ENCODE assay signal across 1 cellular context in genomic region chr14:22897357-22897756, GRCh38.
A peak's percentile ranks its signal among the peaks of the same experiment; 100 is the strongest.
TF ChIP-seq lines count a peak whose summit lies in the region.

No MANE protein-coding gene starts in this region.

TF ChIP-seq in K562, 482 proteins besides CTCF, POLR2A, EP300 and RAD21 (continued from another document and continues in another):
- TF ChIP-seq CREB5 (CRISPR knock-in tag; IDR thresholded peaks at IDR 0.05) (no peak), EWSR1 (IDR thresholded peaks at IDR 0.05; ENCODE audit: borderline replicate concordance, low read depth, partially characterized antibody) (no peak), SMAD3 (CRISPR knock-in tag; conservative IDR thresholded peaks at IDR 0.05) (no peak), XRCC4 (IDR thresholded peaks at IDR 0.05; ENCODE audit: extremely low read depth, insufficient read depth, insufficient read length) (no peak), POLR3G (IDR thresholded peaks at IDR 0.05; ENCODE audit: extremely low read depth, insufficient read length, insufficient replicate concordance) (no peak), CBX3 (IDR thresholded peaks at IDR 0.05; ENCODE audit: borderline replicate concordance in 1 of 2, low read length in 2 of 2) (peak in 1 of 2 experiments; percentile 66; a peak in 1 of 3 replicates), ZSCAN29 (IDR thresholded peaks at IDR 0.05) (no peak), JUNB (CRISPR knock-in tag; conservative IDR thresholded peaks at IDR 0.05) (no peak), DPF2 (IDR thresholded peaks at IDR 0.05) (peak; percentile 92), FOXK2 (conservative IDR thresholded peaks at IDR 0.05 in 1 of 2, IDR thresholded peaks at IDR 0.05 in 1 of 2; ENCODE audit: low read depth in 2 of 2) (0 out of 4 replicates have a peak, but pooled peaks of 1 of the 2 experiments have one; percentile 32), TFAP4 (CRISPR knock-in tag; IDR thresholded peaks at IDR 0.05; ENCODE audit: borderline replicate concordance) (no peak), ZNF444 (CRISPR knock-in tag; IDR thresholded peaks at IDR 0.05) (no peak), JUN (IDR thresholded peaks at IDR 0.05; ENCODE audit: borderline replicate concordance, low read depth, low read length) (no peak; the same call in 1 of the 2 replicates), JUN (CRISPR knock-in tag; IDR thresholded peaks at IDR 0.05; ENCODE audit: borderline replicate concordance) (no peak), TAF15 (IDR thresholded peaks at IDR 0.05; ENCODE audit: low read depth, low read length) (no peak), HDAC8 (tag; IDR thresholded peaks at IDR 0.05) (no peak), SPI1 (IDR thresholded peaks at IDR 0.05; ENCODE audit: borderline replicate concordance, low read depth, low read length) (peak; percentile 45; the same call in 1 of the 2 replicates), ZNF592 (IDR thresholded peaks at IDR 0.05) (peak; percentile 89), RFX7 (CRISPR knock-in tag; IDR thresholded peaks at IDR 0.05) (no peak), KLF16 (IDR thresholded peaks at IDR 0.05) (peak; percentile 86), MEF2D (tag; conservative IDR thresholded peaks at IDR 0.05; ENCODE audit: low read depth) (no peak), ZFPM2 (CRISPR knock-in tag; IDR thresholded peaks at IDR 0.05) (no peak), ZNF696 (CRISPR knock-in tag; conservative IDR thresholded peaks at IDR 0.05) (no peak), ZNF57 (CRISPR knock-in tag; IDR thresholded peaks at IDR 0.05) (no peak), BCOR (IDR thresholded peaks at IDR 0.05) (peak; percentile 63; the same call in 1 of the 2 replicates), CTBP1 (IDR thresholded peaks at IDR 0.05; ENCODE audit: borderline replicate concordance) (peak; percentile 61), ZNF217 (CRISPR knock-in tag; IDR thresholded peaks at IDR 0.05) (no peak), GATAD2B (IDR thresholded peaks at IDR 0.05; ENCODE audit: borderline replicate concordance) (peak; percentile 81), MBD2 (IDR thresholded peaks at IDR 0.05; ENCODE audit: borderline replicate concordance, low read depth) (no peak), SAFB (IDR thresholded peaks at IDR 0.05; ENCODE audit: borderline replicate concordance, low read depth, low read length) (no peak), ZNF785 (CRISPR knock-in tag; IDR thresholded peaks at IDR 0.05) (no peak), NEUROD1 (IDR thresholded peaks at IDR 0.05; ENCODE audit: borderline replicate concordance, low read depth, low read length, partially characterized antibody) (no peak), RBBP5 (IDR thresholded peaks at IDR 0.05; ENCODE audit: borderline replicate concordance, insufficient read depth, low read length, poor library complexity, severe bottlenecking) (no peak), FUS (optimal IDR thresholded peaks at IDR 0.05; ENCODE audit: low read depth, low read length) (no peak), STAT5B (CRISPR knock-in tag; IDR thresholded peaks at IDR 0.05) (no peak)
- TF ChIP-seq, protein P1, sequence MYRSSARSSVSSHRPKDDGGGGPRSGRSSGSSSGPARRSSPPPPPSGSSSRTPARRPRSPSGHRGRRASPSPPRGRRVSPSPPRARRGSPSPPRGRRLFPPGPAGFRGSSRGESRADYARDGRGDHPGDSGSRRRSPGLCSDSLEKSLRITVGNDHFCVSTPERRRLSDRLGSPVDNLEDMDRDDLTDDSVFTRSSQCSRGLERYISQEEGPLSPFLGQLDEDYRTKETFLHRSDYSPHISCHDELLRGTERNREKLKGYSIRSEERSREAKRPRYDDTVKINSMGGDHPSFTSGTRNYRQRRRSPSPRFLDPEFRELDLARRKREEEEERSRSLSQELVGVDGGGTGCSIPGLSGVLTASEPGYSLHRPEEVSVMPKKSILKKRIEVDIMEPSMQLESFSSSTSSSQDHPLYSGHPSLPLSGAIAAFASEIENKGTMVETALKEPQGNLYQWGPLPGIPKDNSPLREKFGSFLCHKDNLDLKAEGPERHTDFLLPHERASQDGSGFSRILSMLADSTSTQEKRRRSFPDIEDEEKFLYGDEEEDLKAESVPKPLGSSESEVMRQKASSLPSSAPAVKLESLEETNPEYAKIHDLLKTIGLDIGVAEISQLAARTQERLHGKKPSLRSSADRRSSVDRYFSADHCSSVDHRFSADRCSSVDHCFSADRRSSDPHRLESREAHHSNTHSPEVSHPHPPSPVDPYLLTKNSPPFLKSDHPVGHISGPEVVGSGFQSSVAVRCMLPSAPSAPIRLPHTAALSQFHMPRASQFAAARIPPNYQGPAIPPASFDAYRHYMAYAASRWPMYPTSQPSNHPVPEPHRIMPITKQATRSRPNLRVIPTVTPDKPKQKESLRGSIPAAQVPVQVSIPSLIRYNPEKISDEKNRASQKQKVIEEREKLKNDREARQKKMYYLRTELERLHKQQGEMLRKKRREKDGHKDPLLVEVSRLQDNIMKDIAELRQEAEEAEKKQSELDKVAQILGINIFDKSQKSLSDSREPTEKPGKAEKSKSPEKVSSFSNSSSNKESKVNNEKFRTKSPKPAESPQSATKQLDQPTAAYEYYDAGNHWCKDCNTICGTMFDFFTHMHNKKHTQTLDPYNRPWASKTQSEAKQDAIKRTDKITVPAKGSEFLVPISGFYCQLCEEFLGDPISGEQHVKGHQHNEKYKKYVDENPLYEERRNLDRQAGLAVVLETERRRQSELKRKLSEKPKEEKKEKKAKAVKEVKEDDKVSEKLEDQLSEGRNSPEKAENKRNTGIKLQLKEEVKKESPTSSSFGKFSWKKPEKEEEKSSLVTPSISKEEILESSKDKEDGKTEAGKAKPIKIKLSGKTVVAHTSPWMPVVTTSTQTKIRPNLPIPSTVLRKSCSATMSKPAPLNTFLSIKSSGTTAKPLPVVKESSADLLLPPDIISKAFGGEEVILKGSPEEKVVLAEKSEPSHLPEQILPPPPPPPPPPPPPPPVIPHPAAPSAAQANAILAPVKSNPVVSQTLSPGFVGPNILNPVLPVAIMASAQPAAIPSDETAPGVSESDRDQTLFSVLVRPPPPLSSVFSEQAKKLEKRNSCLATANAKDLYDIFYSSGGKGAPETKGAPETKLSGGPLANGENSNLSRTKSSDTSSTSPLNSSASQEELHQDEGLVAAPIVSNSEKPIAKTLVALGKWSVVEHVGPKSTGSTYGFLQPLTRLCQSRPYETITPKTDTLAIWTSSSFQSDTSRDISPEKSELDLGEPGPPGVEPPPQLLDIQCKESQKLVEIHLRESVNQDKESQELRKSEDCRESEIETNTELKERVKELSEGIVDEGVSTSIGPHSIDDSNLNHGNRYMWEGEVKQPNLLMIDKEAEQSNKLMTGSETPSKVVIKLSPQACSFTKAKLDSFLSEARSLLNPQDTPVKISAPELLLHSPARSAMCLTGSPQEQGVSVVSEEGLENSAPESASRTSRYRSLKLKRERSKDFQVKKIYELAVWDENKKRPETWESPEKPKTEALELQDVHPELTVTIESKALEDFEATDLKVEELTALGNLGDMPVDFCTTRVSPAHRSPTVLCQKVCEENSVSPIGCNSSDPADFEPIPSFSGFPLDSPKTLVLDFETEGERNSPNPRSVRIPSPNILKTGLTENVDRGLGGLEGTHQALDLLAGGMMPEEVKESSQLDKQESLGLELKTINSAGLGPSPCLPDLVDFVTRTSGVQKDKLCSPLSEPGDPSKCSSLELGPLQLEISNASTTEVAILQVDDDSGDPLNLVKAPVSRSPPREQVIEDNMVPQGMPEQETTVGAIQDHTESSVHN (IDR thresholded peaks at IDR 0.05; ENCODE audit: borderline replicate concordance in 1 of 2, low read depth in 1 of 2), result no peak
- TF ChIP-seq, protein P2, sequence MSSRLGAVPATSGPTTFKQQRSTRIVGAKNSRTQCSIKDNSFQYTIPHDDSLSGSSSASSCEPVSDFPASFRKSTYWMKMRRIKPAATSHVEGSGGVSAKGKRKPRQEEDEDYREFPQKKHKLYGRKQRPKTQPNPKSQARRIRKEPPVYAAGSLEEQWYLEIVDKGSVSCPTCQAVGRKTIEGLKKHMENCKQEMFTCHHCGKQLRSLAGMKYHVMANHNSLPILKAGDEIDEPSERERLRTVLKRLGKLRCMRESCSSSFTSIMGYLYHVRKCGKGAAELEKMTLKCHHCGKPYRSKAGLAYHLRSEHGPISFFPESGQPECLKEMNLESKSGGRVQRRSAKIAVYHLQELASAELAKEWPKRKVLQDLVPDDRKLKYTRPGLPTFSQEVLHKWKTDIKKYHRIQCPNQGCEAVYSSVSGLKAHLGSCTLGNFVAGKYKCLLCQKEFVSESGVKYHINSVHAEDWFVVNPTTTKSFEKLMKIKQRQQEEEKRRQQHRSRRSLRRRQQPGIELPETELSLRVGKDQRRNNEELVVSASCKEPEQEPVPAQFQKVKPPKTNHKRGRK (tag; IDR thresholded peaks at IDR 0.05), result no peak
- TF ChIP-seq, protein P3, sequence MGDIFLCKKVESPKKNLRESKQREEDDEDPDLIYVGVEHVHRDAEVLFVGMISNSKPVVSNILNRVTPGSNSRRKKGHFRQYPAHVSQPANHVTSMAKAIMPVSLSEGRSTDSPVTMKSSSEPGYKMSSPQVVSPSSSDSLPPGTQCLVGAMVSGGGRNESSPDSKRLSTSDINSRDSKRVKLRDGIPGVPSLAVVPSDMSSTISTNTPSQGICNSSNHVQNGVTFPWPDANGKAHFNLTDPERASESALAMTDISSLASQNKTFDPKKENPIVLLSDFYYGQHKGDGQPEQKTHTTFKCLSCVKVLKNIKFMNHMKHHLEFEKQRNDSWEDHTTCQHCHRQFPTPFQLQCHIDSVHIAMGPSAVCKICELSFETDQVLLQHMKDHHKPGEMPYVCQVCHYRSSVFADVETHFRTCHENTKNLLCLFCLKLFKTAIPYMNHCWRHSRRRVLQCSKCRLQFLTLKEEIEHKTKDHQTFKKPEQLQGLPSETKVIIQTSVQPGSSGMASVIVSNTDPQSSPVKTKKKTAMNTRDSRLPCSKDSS (IDR thresholded peaks at IDR 0.05; ENCODE audit: low read depth, partially characterized antibody), result no peak
- TF ChIP-seq, protein P4, sequence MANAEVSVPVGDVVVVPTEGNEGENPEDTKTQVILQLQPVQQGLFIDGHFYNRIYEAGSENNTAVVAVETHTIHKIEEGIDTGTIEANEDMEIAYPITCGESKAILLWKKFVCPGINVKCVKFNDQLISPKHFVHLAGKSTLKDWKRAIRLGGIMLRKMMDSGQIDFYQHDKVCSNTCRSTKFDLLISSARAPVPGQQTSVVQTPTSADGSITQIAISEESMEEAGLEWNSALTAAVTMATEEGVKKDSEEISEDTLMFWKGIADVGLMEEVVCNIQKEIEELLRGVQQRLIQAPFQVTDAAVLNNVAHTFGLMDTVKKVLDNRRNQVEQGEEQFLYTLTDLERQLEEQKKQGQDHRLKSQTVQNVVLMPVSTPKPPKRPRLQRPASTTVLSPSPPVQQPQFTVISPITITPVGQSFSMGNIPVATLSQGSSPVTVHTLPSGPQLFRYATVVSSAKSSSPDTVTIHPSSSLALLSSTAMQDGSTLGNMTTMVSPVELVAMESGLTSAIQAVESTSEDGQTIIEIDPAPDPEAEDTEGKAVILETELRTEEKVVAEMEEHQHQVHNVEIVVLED (CRISPR knock-in tag; IDR thresholded peaks at IDR 0.05), result no peak
